Comparison of ENCODE assay signal across 3 cellular contexts in the genomic region with DNA sequence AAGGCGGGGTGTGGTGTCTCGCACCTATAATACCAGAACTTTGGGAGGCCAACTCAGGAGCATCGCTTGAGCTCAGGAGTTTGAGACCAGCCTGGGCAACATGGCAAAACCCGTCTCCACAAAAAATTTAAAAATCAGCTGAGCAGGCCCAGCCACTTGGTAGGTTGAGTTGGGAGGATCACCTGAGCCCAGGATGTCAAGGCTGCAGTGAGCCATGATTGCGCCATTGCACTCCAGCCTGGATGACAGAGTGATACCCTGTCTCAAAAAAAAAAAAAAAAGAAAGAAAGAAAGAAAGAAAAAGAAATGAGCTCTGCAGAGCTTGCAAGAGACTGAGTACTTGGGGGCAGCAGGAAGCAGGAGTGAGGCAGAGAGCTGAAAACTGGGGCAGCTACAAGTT. TPM values are rescaled to one million over a fixed set of nuclear protein-coding genes. Genes with fewer than 3 reads are reported as not detected.
"Had no signal": no experiment of that assay in that cellular context is flagged by ENCODE, and none has a peak within 500 bp of the region (broad histone marks: within the 10 kb centered on the region; RNA-seq: fewer than 3 reads in every experiment).

No MANE protein-coding gene starts in this region.

RNA-seq across cellular contexts. Expression of a gene that starts 51.3 kb away (rescaled TPM):
- total RNA-seq: left ventricle myocardium superior, lower lobe of right lung, lung microvascular endothelial cell had no signal
